8 cellular contexts compared by ENCODE assay signal in genomic region chr9:38621434-38622082, GRCh38. TPM values are rescaled to one million over a fixed set of nuclear protein-coding genes. Genes with fewer than 3 reads are reported as not detected.
DNase-seq lines count a peak whose midpoint lies in the region; ATAC-seq, FAIRE-seq and TF ChIP-seq lines count a peak whose summit lies in the region.

No MANE protein-coding gene starts in this region.

- TF ChIP-seq CTCF in endothelial cell of umbilical vein (IDR thresholded peaks at IDR 0.05; ENCODE audit: extremely low read depth in 1 of 2, insufficient read depth in 1 of 2, low read depth in 1 of 2, low read length in 2 of 2) (no peak), neural cell (IDR thresholded peaks at IDR 0.05; ENCODE audit: poor library complexity, severe bottlenecking) (peak; percentile 11), upper lobe of right lung (IDR thresholded peaks at IDR 0.05) (no peak)

- CTCF ChIA-PET in activated CD4-positive, alpha-beta memory T cell treated with anti-CD3 and anti-CD28 coated beads for 36 hours (lab: Charles Lee): interaction anchor here (0.7 to 2.4 kb wide), 9 partner anchors 11 to 94 kb away, joined by 3 to 8 read pairs (median 4); no protein-coding TSS in a partner anchor
- CTCF ChIA-PET in endothelial cell of umbilical vein (lab: Charles Lee): interaction anchor here (0.6 to 1.3 kb wide), 4 partner anchors 21 to 458 kb away, joined by 3 to 5 read pairs (median 4); no protein-coding TSS in a partner anchor

- H2AFZ ChIP-seq in endothelial cell of umbilical vein (ENCODE audit: low read depth, low read length) (peak overlapping the region; percentile 73), neural cell (ENCODE audit: low read depth, low read length) (no peak overlapping the region)

- H3K4me1 ChIP-seq in endothelial cell of umbilical vein (ENCODE audit: control insufficient read depth, extremely low read depth, insufficient read depth, low read length) (peaks cover 21% of the 10 kb centered on the region), upper lobe of right lung (peaks cover 24% of the 10 kb centered on the region)

- H3K79me2 ChIP-seq in endothelial cell of umbilical vein (ENCODE audit: control insufficient read depth, insufficient read depth, low read length) (no peaks in the 10 kb centered on the region), neural cell (replicated peaks; ENCODE audit: insufficient read depth, low read length) (no peaks in the 10 kb centered on the region)

- intact Hi-C loops in activated CD4-positive, alpha-beta memory T cell treated with anti-CD3 and anti-CD28 coated beads for 36 hours (cut with micrococcal nuclease): loop anchor here (1.0 to 2.0 kb wide), 2 partner anchors 21 to 51 kb away; no protein-coding TSS in a partner anchor
- intact Hi-C loops in endothelial cell of umbilical vein (cut with micrococcal nuclease) (loop anchor here (5.0 kb wide), 1 partner anchor 51 kb away; no protein-coding TSS in a partner anchor), upper lobe of right lung (cut with DNase I) (no loop called here)

- no peak for FAIRE-seq in endothelial cell of umbilical vein (lab: Jason Lieb, UNC)

- TF ChIP-seq RAD21 in neural cell (conservative IDR thresholded peaks at IDR 0.05): no peak

- H3K4me1 Mint-ChIP-seq in activated CD4-positive, alpha-beta memory T cell treated with anti-CD3 and anti-CD28 coated beads for 36 hours (ENCODE audit: low read depth): peaks cover 12% of the 10 kb centered on the region

- H4K20me1 ChIP-seq in endothelial cell of umbilical vein (replicated peaks; ENCODE audit: control insufficient read depth, extremely low read depth, insufficient read depth, low read length) (no peaks in the 10 kb centered on the region), neural cell (ENCODE audit: insufficient read depth) (no peaks in the 10 kb centered on the region)

- peaks cover 2% of the 10 kb centered on the region for H3K36me3 Mint-ChIP-seq in activated CD4-positive, alpha-beta memory T cell treated with anti-CD3 and anti-CD28 coated beads for 36 hours

- H3K27ac Mint-ChIP-seq in activated CD4-positive, alpha-beta memory T cell treated with anti-CD3 and anti-CD28 coated beads for 36 hours: peak overlapping the region; percentile 62

- TF ChIP-seq POLR2A in endothelial cell of umbilical vein (IDR thresholded peaks at IDR 0.05; ENCODE audit: low read depth, low read length): no peak

- H3K9ac ChIP-seq in endothelial cell of umbilical vein (replicated peaks; ENCODE audit: extremely low read depth, insufficient read depth, low read length) (no peak overlapping the region), neural cell (ENCODE audit: low read length) (peak overlapping the region; percentile 39)

- H3K27me3 ChIP-seq in endothelial cell of umbilical vein (ENCODE audit: control insufficient read depth in 2 of 2, insufficient read depth in 2 of 2, low read length in 2 of 2) (peaks cover 22 to 50% of the 10 kb centered on the region in 2 experiments), neural cell (ENCODE audit: insufficient read depth, low read depth, low read length) (peaks cover 60% of the 10 kb centered on the region), upper lobe of right lung (peaks cover 66% of the 10 kb centered on the region)

- peaks cover 2% of the 10 kb centered on the region for H3K27me3 Mint-ChIP-seq in activated CD4-positive, alpha-beta memory T cell treated with anti-CD3 and anti-CD28 coated beads for 36 hours

- H3F3A ChIP-seq in neural cell (ENCODE audit: insufficient read depth, low read length, poor library complexity, severe bottlenecking): no peaks in the 10 kb centered on the region

- no TSS peak for BruUV-seq in endothelial cell of umbilical vein (replicated peaks; lab: Mats Ljungman, UMichigan)

- dilution Hi-C loops in endothelial cell of umbilical vein (cut with MboI; ENCODE audit: extremely low pct_ligation_motif_present, low sequenced_read_pairs): no loop called here

- POLR2A ChIA-PET in activated CD4-positive, alpha-beta memory T cell treated with anti-CD3 and anti-CD28 coated beads for 36 hours (lab: Charles Lee): interaction anchor here (1.9 kb wide), 1 partner anchor 228 kb away, joined by 5 read pairs; no protein-coding TSS in a partner anchor
- POLR2A ChIA-PET in endothelial cell of umbilical vein (lab: Charles Lee): no interaction called here

- H3K36me3 ChIP-seq in endothelial cell of umbilical vein (ENCODE audit: control insufficient read depth in 2 of 2, extremely low read depth in 1 of 2, insufficient read depth in 2 of 2, low read length in 2 of 2) (no peaks in the 10 kb centered on the region), neural cell (ENCODE audit: insufficient read depth, low read length) (no peaks in the 10 kb centered on the region), upper lobe of right lung (no peaks in the 10 kb centered on the region)

- H3K4me3 Mint-ChIP-seq in activated CD4-positive, alpha-beta memory T cell treated with anti-CD3 and anti-CD28 coated beads for 36 hours: peak overlapping the region; percentile 80

- H3K4me3 ChIP-seq in endothelial cell of umbilical vein (replicated peaks in 1 of 3; ENCODE audit: insufficient read depth in 1 of 3, low read depth in 1 of 3, low read length in 3 of 3) (peak overlapping the region in 1 of 3 experiments; percentile 41), neural cell (ENCODE audit: low read length) (peak overlapping the region; percentile 72), upper lobe of right lung (peak overlapping the region; percentile 48)

- H3K9me2 ChIP-seq in neural cell (ENCODE audit: insufficient read depth, low read length): no peaks in the 10 kb centered on the region

- H3K27ac ChIP-seq in endothelial cell of umbilical vein (ENCODE audit: insufficient read depth, low read depth, low read length): no peak overlapping the region
- no peak overlapping the region for H3K27ac ChIP-seq in neural cell (ENCODE audit: low read length)
- H3K27ac ChIP-seq in upper lobe of right lung: peak overlapping the region; percentile 25

- peak; percentile 18 for DNase-seq in DMS79 treated with DMSO at 0.1 percent for 48 hours (lab: John Stamatoyannopoulos, UW)
- no peak for DNase-seq in DMS79 (lab: John Stamatoyannopoulos, UW)
- peak; percentile 64 for DNase-seq in LHCN-M2 (ENCODE audit: low read depth)
- peak; percentile 68 for DNase-seq in activated CD4-positive, alpha-beta memory T cell treated with anti-CD3 and anti-CD28 coated beads for 36 hours
- DNase-seq in endothelial cell of umbilical vein (ENCODE audit: low read depth, low spot score): no peak
- DNase-seq in upper lobe of right lung: peak; percentile 71
- DNase-seq in midbrain (lab: John Stamatoyannopoulos, UW): no peak

- peak; percentile 33 for ATAC-seq in upper lobe of right lung

- no peaks in the 10 kb centered on the region for H3K9me3 Mint-ChIP-seq in activated CD4-positive, alpha-beta memory T cell treated with anti-CD3 and anti-CD28 coated beads for 36 hours

- H3K9me1 ChIP-seq in endothelial cell of umbilical vein (replicated peaks; ENCODE audit: control insufficient read depth, extremely low read depth, insufficient read depth, low read length): no peaks in the 10 kb centered on the region

- no peaks in the 10 kb centered on the region for H3K9me3 ChIP-seq in endothelial cell of umbilical vein (replicated peaks; ENCODE audit: control insufficient read depth, insufficient read depth, low read length)
- peaks cover 11% of the 10 kb centered on the region for H3K9me3 ChIP-seq in neural cell (ENCODE audit: low read length)
- H3K9me3 ChIP-seq in upper lobe of right lung: no peaks in the 10 kb centered on the region

- no peak for TF ChIP-seq EP300 in neural cell (conservative IDR thresholded peaks at IDR 0.05; ENCODE audit: poor library complexity, severe bottlenecking)

- H3K4me2 ChIP-seq in endothelial cell of umbilical vein (ENCODE audit: insufficient read depth, low read length) (peak overlapping the region; percentile 55), neural cell (ENCODE audit: low read length) (peak overlapping the region; percentile 39)

TF ChIP-seq in endothelial cell of umbilical vein, 7 proteins besides CTCF, POLR2A, EP300 and RAD21 (continues in another document):
- no peak for TF ChIP-seq GATA2 (IDR thresholded peaks at IDR 0.05; ENCODE audit: insufficient read depth, insufficient read length, low read depth, low read length)
- peak; percentile 100 for TF ChIP-seq EZH2 (IDR thresholded peaks at IDR 0.05; ENCODE audit: borderline replicate concordance, low read depth, low read length, severe bottlenecking)
- TF ChIP-seq FOS (IDR thresholded peaks at IDR 0.05; ENCODE audit: borderline replicate concordance, insufficient read depth, low read length): no peak
- no peak for TF ChIP-seq MAX (IDR thresholded peaks at IDR 0.05; ENCODE audit: insufficient read depth, insufficient read length)

TF ChIP-seq in neural cell, 6 proteins besides CTCF, POLR2A, EP300 and RAD21 (continues in another document):
- TF ChIP-seq SMC3 (conservative IDR thresholded peaks at IDR 0.05; ENCODE audit: poor library complexity) (no peak), MXI1 (conservative IDR thresholded peaks at IDR 0.05; ENCODE audit: poor library complexity, severe bottlenecking) (no peak), EZH2 (IDR thresholded peaks at IDR 0.05; ENCODE audit: borderline replicate concordance, insufficient read depth, low read length, poor library complexity, severe bottlenecking) (no peak), TAF1 (IDR thresholded peaks at IDR 0.05; ENCODE audit: low read depth) (no peak)

RNA-seq across cellular contexts. Expression of gene ANKRD18A, which starts 1.2 kb away (rescaled TPM):
- total RNA-seq in LHCN-M2 (2014; rRNA removed): 0.19 and 0.34 TPM in 2 replicates
- polyA plus RNA-seq in LHCN-M2 (2012): 0.45 TPM
- total RNA-seq in activated CD4-positive, alpha-beta memory T cell treated with anti-CD3 and anti-CD28 coated beads for 36 hours: 1 to 10 TPM; 8.3 to 8.6 TPM
- 0.21 TPM in 1 of 2 replicates, not detected in the other for total RNA-seq in endothelial cell of umbilical vein
- polyA plus RNA-seq in endothelial cell of umbilical vein: 0.11 and 3.2 TPM in 2 replicates
- 0.11 and 0.12 TPM in 2 replicates for polyA plus RNA-seq in endothelial cell of umbilical vein (2011; cell fraction: cytosol; rRNA removed)
- polyA plus RNA-seq in endothelial cell of umbilical vein (2011; cell fraction: nucleus; rRNA removed): 0.60 and 4.1 TPM in 2 replicates
- 0.15 TPM in 1 of 2 replicates, not detected in the other for polyA plus RNA-seq in endothelial cell of umbilical vein (2012)
- polyA minus RNA-seq in endothelial cell of umbilical vein: 0.36 TPM in 1 of 2 replicates, not detected in the other
- 1.2 TPM for polyA minus RNA-seq in endothelial cell of umbilical vein (2011; cell fraction: cytosol; rRNA and poly(A)+ RNA removed)
- polyA minus RNA-seq in endothelial cell of umbilical vein (2011; cell fraction: nucleus; rRNA and poly(A)+ RNA removed): 1.1 and 2.7 TPM in 2 replicates
- polyA plus RNA-seq in neural cell: 0.45 TPM in 1 of 2 replicates, not detected in the other
- 0.23 and 0.49 TPM in 2 replicates for polyA minus RNA-seq in neural cell
- total RNA-seq in upper lobe of right lung: 1.0 TPM

Comparison
In these comparisons a context has a peak if more than half of its experiments do, and no peak if none do; other contexts are left out.
1. DNase-seq: peak in DMS79 treated with DMSO at 0.1 percent for 48 hours (single experiment), LHCN-M2 (single experiment), activated CD4-positive, alpha-beta memory T cell treated with anti-CD3 and anti-CD28 coated beads for 36 hours (single experiment) and upper lobe of right lung (single experiment); none in DMS79 (single experiment), endothelial cell of umbilical vein (single experiment) and midbrain (single experiment).